Comparison of ENCODE assay signal across 35 cellular contexts in genomic region chr17:29996458-29996857, GRCh38. TPM values are rescaled to one million over a fixed set of nuclear protein-coding genes. Genes with fewer than 3 reads are reported as not detected.
"Had no signal": no experiment of that assay in that cellular context is flagged by ENCODE, and none has a peak within 500 bp of the region (broad histone marks: within the 10 kb centered on the region; RNA-seq: fewer than 3 reads in every experiment).

No MANE protein-coding gene starts in this region.

- ATAC-seq: activated naive CD4-positive, alpha-beta T cell treated with anti-CD3 and anti-CD28 coated beads, Interleukin-2, amount 50 U/mL, for 72 hours; activated naive CD8-positive, alpha-beta T cell treated with anti-CD3 and anti-CD28 coated beads, Interleukin-2, amount 50 U/mL, for 24 hours; activated T-cell treated with anti-CD3 and anti-CD28 coated beads, Interleukin-2, amount 50 U/mL, for 4 hours; activated T-cell treated with anti-CD3 and anti-CD28 coated beads, Interleukin-2, amount 50 U/mL, for 72 hours; activated T-helper 17 cell treated with anti-CD3 and anti-CD28 coated beads, Interleukin-2, amount 50 U/mL, for 72 hours; body of pancreas had no signal

- H3K4me1 ChIP-seq: ascending aorta, body of pancreas, breast epithelium had no signal

- H3K9me3 ChIP-seq: adrenal gland, body of pancreas, breast epithelium had no signal

- H3K27me3 ChIP-seq: adrenal gland, ascending aorta, body of pancreas, brain microvascular endothelial cell, breast epithelium, cardiac muscle cell had no signal

- FAIRE-seq: astrocyte, bronchial epithelial cell had no signal

- DNase-seq: activated effector memory CD4-positive, alpha-beta T cell treated with anti-CD3 and anti-CD28 coated beads, Interleukin-2, amount 50 U/mL, for 16 hours; activated effector memory CD4-positive, alpha-beta T cell treated with Interleukin-2 at 50 U/mL for 16 hours; activated gamma-delta T cell; activated gamma-delta T cell treated with Interleukin-2 at 50 U/mL for 16 hours; activated naive CD4-positive, alpha-beta T cell; activated naive CD4-positive, alpha-beta T cell treated with anti-CD3 and anti-CD28 coated beads for 36 hours; activated naive CD4-positive, alpha-beta T cell treated with anti-CD3 and anti-CD28 coated beads, Interleukin-2, amount 10 ng/mL, durations not matched to agents 7 days and 5 days; activated naive CD4-positive, alpha-beta T cell treated with anti-CD3 and anti-CD28 coated beads, Interleukin-2, amount 50 U/mL, for 16 hours; activated naive CD4-positive, alpha-beta T cell treated with Interleukin-2 at 50 U/mL for 16 hours; activated naive CD8-positive, alpha-beta T cell treated with anti-CD3 and anti-CD28 coated beads for 36 hours; activated naive CD8-positive, alpha-beta T cell treated with anti-CD3 and anti-CD28 coated beads, Interleukin-2, amount 10 ng/mL, durations not matched to agents 7 days and 5 days; activated naive CD8-positive, alpha-beta T cell treated with anti-CD3 and anti-CD28 coated beads, Interleukin-2, amount 50 U/mL, for 24 hours; activated T-cell treated with anti-CD3 and anti-CD28 coated beads, Interleukin-2, amount 50 U/mL, for 1 hour; activated T-cell treated with anti-CD3 and anti-CD28 coated beads, Interleukin-2, amount 50 U/mL, for 24 hours; activated T-cell treated with anti-CD3 and anti-CD28 coated beads, Interleukin-2, amount 50 U/mL, for 4 hours; activated T-cell treated with anti-CD3 and anti-CD28 coated beads, Interleukin-2, amount 50 U/mL, for 48 hours; activated T-cell treated with anti-CD3 and anti-CD28 coated beads, Interleukin-2, amount 50 U/mL, for 72 hours; adrenal gland; amniotic stem cell; amygdala; anterior cingulate cortex; aorta; body of pancreas; brain microvascular endothelial cell; caudate nucleus; central memory CD4-positive, alpha-beta T cell; cerebellar nuclear complex had no signal

- H3K36me3 ChIP-seq: adrenal gland, ascending aorta, brain microvascular endothelial cell, breast epithelium, cardiac muscle cell had no signal

- H3K27ac ChIP-seq: adrenal gland, ascending aorta, body of pancreas, brain microvascular endothelial cell, breast epithelium, cardiac muscle cell had no signal

- H3K4me3 ChIP-seq: adrenal gland, ascending aorta, body of pancreas, breast epithelium, cardiac muscle cell had no signal

RNA-seq across cellular contexts. Expression of gene EFCAB5, which starts 55.0 kb away (rescaled TPM):
- total RNA-seq: bronchial epithelial cell, cardiac septum had no signal
- polyA plus RNA-seq: aorta had no signal
